Comparison of ENCODE assay signal across 9 cellular contexts in genomic region chr1:58618303-58618702, GRCh38. TPM values are rescaled to one million over a fixed set of nuclear protein-coding genes. Genes with fewer than 3 reads are reported as not detected.
DNase-seq lines count a peak whose midpoint lies in the region; ATAC-seq, FAIRE-seq and TF ChIP-seq lines count a peak whose summit lies in the region.
"Had no signal": no experiment of that assay in that cellular context is flagged by ENCODE, and none has a peak within 500 bp of the region (broad histone marks: within the 10 kb centered on the region; RNA-seq: fewer than 3 reads in every experiment).

No MANE protein-coding gene starts in this region.

- TF ChIP-seq RAD21 in A549 (conservative IDR thresholded peaks at IDR 0.05 in 1 of 2, IDR thresholded peaks at IDR 0.05 in 1 of 2): no peak

- H3K27ac ChIP-seq in A549: no peak overlapping the region
- H3K27ac ChIP-seq in adrenal gland: no peak overlapping the region

- no peak for TF ChIP-seq CTCF in A549 (IDR thresholded peaks at IDR 0.05)
- TF ChIP-seq CTCF in adrenal gland (IDR thresholded peaks at IDR 0.05): no peak
- no peak for TF ChIP-seq CTCF in kidney epithelial cell (IDR thresholded peaks at IDR 0.05; ENCODE audit: insufficient read depth, low read length, poor library complexity, severe bottlenecking)

- ATAC-seq in A549: peak; percentile 50 to 66; a peak in 4 of 6 replicates
- ATAC-seq: K562 had no signal

- H3K27me3 ChIP-seq in adrenal gland (no peaks in the 10 kb centered on the region), kidney epithelial cell (ENCODE audit: control insufficient read depth, insufficient read depth, low read length) (no peaks in the 10 kb centered on the region)

- no peaks in the 10 kb centered on the region for H3K9me3 ChIP-seq in A549
- no peaks in the 10 kb centered on the region for H3K9me3 ChIP-seq in adrenal gland (replicated peaks in 1 of 3)

- intact Hi-C loops in adrenal gland (cut with DNase I): no loop called here

- no peak for TF ChIP-seq POLR2A in A549 (IDR thresholded peaks at IDR 0.05; ENCODE audit: low read length)
- TF ChIP-seq POLR2A in adrenal gland (IDR thresholded peaks at IDR 0.05): no peak

- FAIRE-seq in A549 (lab: Jason Lieb, UNC): no peak
- FAIRE-seq: K562 had no signal

- H3K4me1 ChIP-seq in A549 (no peaks in the 10 kb centered on the region), adrenal gland (replicated peaks in 1 of 2) (no peaks in the 10 kb centered on the region)

- CTCF ChIA-PET in A549 (lab: Yijun Ruan, JAX): interaction anchor here (0.9 kb wide), 1 partner anchor 34 kb away, joined by 3 read pairs; no protein-coding TSS in a partner anchor

- no peaks in the 10 kb centered on the region for H3K36me3 ChIP-seq in adrenal gland (replicated peaks in 1 of 2)
- H3K36me3 ChIP-seq in kidney epithelial cell (ENCODE audit: control insufficient read depth, insufficient read depth, low read length): no peaks in the 10 kb centered on the region

- POLR2A ChIA-PET in A549 (lab: Yijun Ruan, JAX): no interaction called here

- no peak overlapping the region for H3K4me3 ChIP-seq in A549
- no peak overlapping the region for H3K4me3 ChIP-seq in adrenal gland
- no peak overlapping the region for H3K4me3 ChIP-seq in kidney epithelial cell (ENCODE audit: low read depth, low read length)
- H3K4me3 ChIP-seq: K562 had no signal

- DNase-seq in A549 (ENCODE audit: low read depth in 1 of 2, low spot score in 1 of 2) (peak in 1 of 2 experiments; percentile 13), HCEC 1CT (peak; percentile 80), adrenal gland (peak; percentile 20 to 75 (median 34)), kidney epithelial cell (ENCODE audit: low read depth) (peak; percentile 97), NCI-H1436 treated with DMSO at 0.1 percent for 48 hours (lab: John Stamatoyannopoulos, UW) (no peak), NCI-H187 (lab: John Stamatoyannopoulos, UW) (no peak), NCI-H2171 (lab: John Stamatoyannopoulos, UW) (no peak)
- no peak for DNase-seq in activated T-cell treated with anti-CD3 and anti-CD28 coated beads, Interleukin-2, amount 50 U/mL, for 48 hours

- TF ChIP-seq EP300 in A549 (IDR thresholded peaks at IDR 0.05): no peak

- WGBS in A549 (ENCODE audit: missing lambda C conversion rate): 27% methylated on average over 2 of the region's 2 CpGs
- 33 to 56% (median 53%) methylated on average over 2 of the region's 2 CpGs for WGBS in adrenal gland, 4 donors

- no peak overlapping the region for H3K4me2 ChIP-seq in A549

TF ChIP-seq in A549, 52 proteins besides CTCF, POLR2A, EP300 and RAD21:
- TF ChIP-seq ZC3H11A (IDR thresholded peaks at IDR 0.05) (no peak), RCOR1 (IDR thresholded peaks at IDR 0.05; ENCODE audit: low read depth, low read length) (no peak), RARB (CRISPR knock-in tag; IDR thresholded peaks at IDR 0.05) (no peak), GATA3 (IDR thresholded peaks at IDR 0.05; ENCODE audit: borderline replicate concordance) (no peak), MAX (IDR thresholded peaks at IDR 0.05) (no peak), NFE2L2 (conservative IDR thresholded peaks at IDR 0.05; ENCODE audit: low read length) (no peak), CHD2 (IDR thresholded peaks at IDR 0.05; ENCODE audit: low read length, partially characterized antibody) (no peak), EHF (CRISPR knock-in tag; IDR thresholded peaks at IDR 0.05) (no peak), RFX5 (IDR thresholded peaks at IDR 0.05) (no peak), PHF8 (IDR thresholded peaks at IDR 0.05; ENCODE audit: borderline replicate concordance, low read depth) (no peak), USF2 (IDR thresholded peaks at IDR 0.05) (no peak), MAFK (IDR thresholded peaks at IDR 0.05; ENCODE audit: partially characterized antibody) (no peak), FOXS1 (CRISPR knock-in tag; IDR thresholded peaks at IDR 0.05) (no peak), HOXA7 (CRISPR knock-in tag; IDR thresholded peaks at IDR 0.05) (no peak), TFCP2L1 (CRISPR knock-in tag; IDR thresholded peaks at IDR 0.05) (no peak), MYC (IDR thresholded peaks at IDR 0.05; ENCODE audit: borderline replicate concordance, low read length) (no peak), HOXB13 (CRISPR knock-in tag; IDR thresholded peaks at IDR 0.05; ENCODE audit: low read depth) (no peak), HEYL (CRISPR knock-in tag; IDR thresholded peaks at IDR 0.05) (no peak)
- TF ChIP-seq, protein P1, sequence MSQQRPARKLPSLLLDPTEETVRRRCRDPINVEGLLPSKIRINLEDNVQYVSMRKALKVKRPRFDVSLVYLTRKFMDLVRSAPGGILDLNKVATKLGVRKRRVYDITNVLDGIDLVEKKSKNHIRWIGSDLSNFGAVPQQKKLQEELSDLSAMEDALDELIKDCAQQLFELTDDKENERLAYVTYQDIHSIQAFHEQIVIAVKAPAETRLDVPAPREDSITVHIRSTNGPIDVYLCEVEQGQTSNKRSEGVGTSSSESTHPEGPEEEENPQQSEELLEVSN (IDR thresholded peaks at IDR 0.05; ENCODE audit: borderline replicate concordance, low read depth): no peak

RNA-seq across cellular contexts. Expression of gene TACSTD2, which starts 41.3 kb away (rescaled TPM):
- polyA plus RNA-seq in A549 (2011; rRNA removed) (not detected in 2 replicates), A549 (2017; fragmentation: RNase III; extraction: RNeasy Plus Mini Kit Qiagen cat#74134 plus additional on column Dnase treatment) (not detected in 3 replicates), adrenal gland (1 to 10 TPM in 2 of 3 donors, under 1 TPM in 1; 0.22 to 1.5 (median 1.2) TPM)
- polyA plus RNA-seq in A549 (2012; cell fraction: cytosol; rRNA removed): not detected in 2 replicates
- not detected in 2 replicates for polyA plus RNA-seq in A549 (2012; cell fraction: nucleus; rRNA removed)
- not detected in 2 replicates for polyA minus RNA-seq in A549 (2011; rRNA and poly(A)+ RNA removed)
- total RNA-seq in adrenal gland (1 to 10 TPM in 3 of 8 donors, under 1 TPM in 5; 0.32 to 2.5 (median 0.76) TPM), kidney epithelial cell (169 and 183 TPM in 2 replicates)

Comparison
In these comparisons a context has a peak if more than half of its experiments do, and no peak if none do; other contexts are left out.
1. DNase-seq: peak in HCEC 1CT (single experiment), adrenal gland (7 of 7) and kidney epithelial cell (single experiment); none in NCI-H1436 treated with DMSO at 0.1 percent for 48 hours (single experiment), activated T-cell treated with anti-CD3 and anti-CD28 coated beads, Interleukin-2, amount 50 U/mL, for 48 hours (0 of 2), NCI-H187 (0 of 2) and NCI-H2171 (single experiment).
2. RNA of gene TACSTD2, which starts 41.3 kb away (total RNA-seq): 169 to 183 TPM in kidney epithelial cell; 0.32 to 2.5 TPM in adrenal gland; every median in the first group is over 10 times any median in the second.